8 cellular contexts compared by ENCODE assay signal in the genomic region with DNA sequence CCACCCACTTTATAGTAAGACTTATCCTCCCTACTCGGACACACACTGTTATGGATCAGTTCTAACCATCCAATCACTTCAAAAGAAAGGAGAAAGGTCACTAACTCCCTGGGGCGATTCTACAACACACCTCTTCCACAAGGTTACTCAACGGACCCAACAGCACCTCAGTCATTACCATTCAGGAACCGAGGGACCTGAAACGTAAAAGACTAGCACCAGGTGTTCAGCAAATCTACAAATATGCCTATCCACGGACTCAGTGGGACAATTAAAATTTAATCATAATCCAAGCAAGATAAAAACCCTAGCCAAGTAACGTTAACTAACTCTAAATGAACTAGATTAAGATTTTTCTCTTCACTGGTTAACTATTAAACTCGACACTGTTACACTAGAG. TPM values are rescaled to one million over a fixed set of nuclear protein-coding genes. Genes with fewer than 3 reads are reported as not detected.
DNase-seq lines count a peak whose midpoint lies in the region; ATAC-seq and TF ChIP-seq lines count a peak whose summit lies in the region.

No MANE protein-coding gene starts in this region.

- TF ChIP-seq RAD21 in liver (IDR thresholded peaks at IDR 0.05) = no peak

- H3K27ac Mint-ChIP-seq in activated T-cell treated with anti-CD3 and anti-CD28 coated beads, Interleukin-2, amount 50 U/mL, for 72 hours = peak overlapping the region; percentile 97

- no peaks in the 10 kb centered on the region for H3K9me3 ChIP-seq in liver (ENCODE audit: control insufficient read depth in 4 of 4, low read length in 3 of 4)
- no peaks in the 10 kb centered on the region for H3K9me3 ChIP-seq in tibial nerve

- peak overlapping the region; percentile 57 for H3K27ac ChIP-seq in angular gyrus (ENCODE audit: low read depth, low read length)
- H3K27ac ChIP-seq in liver (ENCODE audit: low read depth in 1 of 2, low read length in 2 of 2) = peak overlapping the region; percentile 97
- H3K27ac ChIP-seq in tibial nerve = peak overlapping the region in 3 of 4 donors; percentile 90 to 97 (median 91)

- H3K4me1 Mint-ChIP-seq in activated T-cell treated with anti-CD3 and anti-CD28 coated beads, Interleukin-2, amount 50 U/mL, for 72 hours (ENCODE audit: low read depth) = peaks cover 53% of the 10 kb centered on the region

- H3K4me1 ChIP-seq in liver (ENCODE audit: control insufficient read depth in 4 of 4, insufficient read depth in 4 of 4, low read length in 3 of 4) (peaks cover 2 to 40% (median 25%) of the 10 kb centered on the region in 4 donors), tibial nerve (peaks cover 0 to 53% (median 42%) of the 10 kb centered on the region in 4 donors)

- H3K36me3 ChIP-seq in liver (ENCODE audit: control insufficient read depth in 4 of 4, insufficient read depth in 3 of 4, low read depth in 1 of 4, low read length in 3 of 4) (peaks cover 15 to 33% (median 30%) of the 10 kb centered on the region in 4 donors), tibial nerve (peaks cover 3 to 32% (median 32%) of the 10 kb centered on the region in 3 donors)

- H3K9me3 Mint-ChIP-seq in activated T-cell treated with anti-CD3 and anti-CD28 coated beads, Interleukin-2, amount 50 U/mL, for 72 hours = no peaks in the 10 kb centered on the region

- peak overlapping the region; percentile 96 to 98 for H3K4me3 Mint-ChIP-seq in activated T-cell treated with anti-CD3 and anti-CD28 coated beads, Interleukin-2, amount 50 U/mL, for 72 hours

- H3K27me3 ChIP-seq in liver (ENCODE audit: control insufficient read depth in 4 of 4, insufficient read depth in 4 of 4, low read length in 3 of 4) (no peaks in the 10 kb centered on the region), tibial nerve (no peaks in the 10 kb centered on the region)

- no peak for DNase-seq in activated T-cell treated with anti-CD3 and anti-CD28 coated beads, Interleukin-2, amount 50 U/mL, for 72 hours
- DNase-seq in activated T-cell treated with anti-CD3 and anti-CD28 coated beads for 4 hours (no peak), tibial nerve (ENCODE audit: low spot score in 2 of 2) (no peak), DMS 273 (lab: John Stamatoyannopoulos, UW; ENCODE audit: unreplicated experiment) (no peak), T-helper 9 cell (no peak)

- no peak for TF ChIP-seq POLR2A in tibial nerve (IDR thresholded peaks at IDR 0.05)

- TF ChIP-seq EP300 in tibial nerve (IDR thresholded peaks at IDR 0.05) = no peak

- H3K9ac ChIP-seq in liver (ENCODE audit: low read depth in 1 of 2, low read length in 2 of 2) = peak overlapping the region; percentile 63 to 86

- peak overlapping the region; percentile 78 to 96 (median 87) for H3K4me3 ChIP-seq in liver (ENCODE audit: low read depth in 1 of 3, low read length in 3 of 3)
- H3K4me3 ChIP-seq in tibial nerve = peak overlapping the region; percentile 66 to 96 (median 90)

- peaks cover 34 to 42% of the 10 kb centered on the region in 2 donors for H3K36me3 Mint-ChIP-seq in activated T-cell treated with anti-CD3 and anti-CD28 coated beads, Interleukin-2, amount 50 U/mL, for 72 hours (ENCODE audit: insufficient read depth in 2 of 2)

- TF ChIP-seq CTCF in liver (IDR thresholded peaks at IDR 0.05; ENCODE audit: low read depth, low read length, missing input control) = no peak
- TF ChIP-seq CTCF in tibial nerve (IDR thresholded peaks at IDR 0.05) = no peak

- no peak for ATAC-seq in activated T-cell treated with anti-CD3 and anti-CD28 coated beads, Interleukin-2, amount 50 U/mL, for 72 hours (replicated peaks in 1 of 2)
- ATAC-seq in GM19452 (IDR thresholded peaks at IDR 0.05; ENCODE audit: unreplicated experiment) = no peak

- no peaks in the 10 kb centered on the region for H3K27me3 Mint-ChIP-seq in activated T-cell treated with anti-CD3 and anti-CD28 coated beads, Interleukin-2, amount 50 U/mL, for 72 hours (ENCODE audit: low read depth)

- WGBS in liver = 0% methylated on average over 8 of the region's 8 CpGs
- WGBS in tibial nerve, 2 donors = 1 to 2% methylated on average over 8 of the region's 8 CpGs

TF ChIP-seq in liver, 16 proteins besides CTCF, POLR2A, EP300 and RAD21:
- TF ChIP-seq TAF1 (conservative IDR thresholded peaks at IDR 0.05) (peak; percentile 67), RXRA (IDR thresholded peaks at IDR 0.05) (no peak)

RNA-seq across cellular contexts. Expression of gene HNRNPUL2, which starts 1.6 kb away (rescaled TPM):
- total RNA-seq in activated T-cell treated with anti-CD3 and anti-CD28 coated beads, Interleukin-2, amount 50 U/mL, for 72 hours = 10 to 100 TPM; 56.7 to 66.8 TPM
- total RNA-seq in liver = 10 to 100 TPM; 14.0 to 17.0 TPM
- polyA plus RNA-seq in liver = 10 to 100 TPM in 1 of 2 donors, 1 to 10 TPM in 1; 1.3 to 12.0 TPM
- 10 to 100 TPM; 24.7 to 34.8 (median 28.6) TPM for total RNA-seq in tibial nerve

RNA-seq across cellular contexts. Expression of gene TTC9C, which starts 2.6 kb away (rescaled TPM):
- 10 to 100 TPM; 67.3 to 68.9 TPM for total RNA-seq in activated T-cell treated with anti-CD3 and anti-CD28 coated beads, Interleukin-2, amount 50 U/mL, for 72 hours
- 10 to 100 TPM; 12.0 to 16.1 TPM for total RNA-seq in liver
- polyA plus RNA-seq in liver = 10 to 100 TPM in 1 of 2 donors, 1 to 10 TPM in 1; 10.0 to 14.0 TPM
- 10 to 100 TPM; 20.1 to 37.1 (median 23.6) TPM for total RNA-seq in tibial nerve

RNA-seq across cellular contexts. Expression of gene GNG3, which starts 18.2 kb away (rescaled TPM):
- not detected for total RNA-seq in activated T-cell treated with anti-CD3 and anti-CD28 coated beads, Interleukin-2, amount 50 U/mL, for 72 hours
- total RNA-seq in liver (under 1 TPM in 1 of 2 donors, not detected in 1; 0.19 TPM), tibial nerve (1 to 10 TPM in 1 of 4 donors, under 1 TPM in 1, not detected in 2; 0.63 to 2.6 TPM)
- not detected for polyA plus RNA-seq in liver

RNA-seq across cellular contexts. Expression of gene BSCL2, which starts 18.5 kb away (rescaled TPM):
- total RNA-seq in activated T-cell treated with anti-CD3 and anti-CD28 coated beads, Interleukin-2, amount 50 U/mL, for 72 hours = 10 to 100 TPM; 38.4 to 40.7 TPM
- total RNA-seq in liver = 10 to 100 TPM; 15.1 to 23.0 TPM
- polyA plus RNA-seq in liver = 10 to 100 TPM; 34.5 to 40.0 TPM
- 100 to 1,000 TPM in 2 of 4 donors, 10 to 100 TPM in 2; 58.8 to 149 (median 93.2) TPM for total RNA-seq in tibial nerve

RNA-seq across cellular contexts. Expression of gene ZBTB3, which starts 28.3 kb away (rescaled TPM):
- 10 to 100 TPM; 12.2 to 12.4 TPM for total RNA-seq in activated T-cell treated with anti-CD3 and anti-CD28 coated beads, Interleukin-2, amount 50 U/mL, for 72 hours
- 1 to 10 TPM; 5.9 to 6.4 TPM for total RNA-seq in liver
- polyA plus RNA-seq in liver = 1 to 10 TPM; 1.5 to 2.6 TPM
- 1 to 10 TPM; 8.1 to 9.8 (median 8.9) TPM for total RNA-seq in tibial nerve
